In the genomic region with DNA sequence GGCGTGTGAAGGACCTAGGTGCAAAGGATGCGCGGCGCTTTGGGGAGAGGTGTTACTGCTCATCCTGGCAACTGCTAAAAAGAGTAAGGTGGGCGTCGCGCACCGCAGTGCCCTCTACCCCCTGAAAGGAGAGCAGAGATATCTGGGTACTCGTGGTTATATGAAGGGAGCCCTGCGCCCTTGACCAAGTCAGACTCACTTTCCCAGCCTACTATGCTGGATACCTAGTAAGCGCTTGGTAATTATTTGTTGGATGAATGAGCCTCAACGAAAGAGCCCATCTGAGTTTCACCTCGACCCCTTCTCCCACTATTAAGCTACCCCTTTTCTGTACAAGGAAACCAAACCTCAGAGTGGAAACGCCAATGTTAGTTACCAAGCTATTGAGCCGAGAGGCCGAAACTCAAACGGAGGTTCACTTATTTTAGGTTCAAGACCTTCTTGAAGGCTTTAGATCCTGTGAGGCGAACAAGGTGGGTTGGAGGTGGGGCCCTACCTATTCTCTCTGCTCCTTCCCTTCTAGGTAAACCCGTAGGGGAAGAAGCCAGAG, we compare ENCODE assay signal across 28 cellular contexts. TPM values are rescaled to one million over a fixed set of nuclear protein-coding genes. Genes with fewer than 3 reads are reported as not detected.
DNase-seq lines count a peak whose midpoint lies in the region; ATAC-seq, FAIRE-seq and TF ChIP-seq lines count a peak whose summit lies in the region.
"Had no signal": no experiment of that assay in that cellular context is flagged by ENCODE, and none has a peak within 500 bp of the region (broad histone marks: within the 10 kb centered on the region; RNA-seq: fewer than 3 reads in every experiment).

No MANE protein-coding gene starts in this region.

- peaks cover 25% of the 10 kb centered on the region; the same call in 1 of the 2 replicates for H3K23me2 ChIP-seq in H1 (ENCODE audit: low read depth, low read length)

- TF ChIP-seq CTCF in H1 (IDR thresholded peaks at IDR 0.05; ENCODE audit: control extremely low read depth in 1 of 3, insufficient read depth in 1 of 3, low read depth in 1 of 3, low read length in 3 of 3) (no peak), kidney (IDR thresholded peaks at IDR 0.05; ENCODE audit: borderline replicate concordance, extremely low read depth, insufficient read depth) (no peak)

- intact Hi-C loops in kidney (cut with DNase I): no loop called here

- TF ChIP-seq POLR2A in H1 (IDR thresholded peaks at IDR 0.05; ENCODE audit: control extremely low read depth in 1 of 2, low read depth in 2 of 2, low read length in 2 of 2): no peak

- TF ChIP-seq RAD21 in H1 (IDR thresholded peaks at IDR 0.05 in 1 of 2, conservative IDR thresholded peaks at IDR 0.05 in 1 of 2; ENCODE audit: low read depth in 2 of 2, low read length in 2 of 2): no peak

- WGBS in H1 (ENCODE audit: extremely low coverage in 1 of 2, insufficient coverage in 1 of 2, insufficient read length in 1 of 2, insufficient replicate concordance in 2 of 2, low coverage in 1 of 2, low lambda C conversion rate in 2 of 2, missing lambda C conversion rate in 1 of 2), 2 experiments: 5% methylated on average over 19 of the region's 19 CpGs; no CpG with 5 or more reads in 1 of the 2 experiments
- no CpG with 5 or more reads among the region's 19 CpGs for WGBS in mesendoderm (ENCODE audit: extremely low coverage, insufficient coverage, low lambda C conversion rate)

- H3K4me1 Mint-ChIP-seq in activated naive CD8-positive, alpha-beta T cell treated with anti-CD3 and anti-CD28 coated beads, Interleukin-2, amount 50 U/mL, for 24 hours: peaks cover 20% of the 10 kb centered on the region

- H3K27ac Mint-ChIP-seq in activated naive CD8-positive, alpha-beta T cell treated with anti-CD3 and anti-CD28 coated beads, Interleukin-2, amount 50 U/mL, for 24 hours: no peak overlapping the region
- H3K27ac Mint-ChIP-seq: activated CD4-positive, alpha-beta T cell treated with anti-CD3 and anti-CD28 coated beads, Interleukin-2, amount 10 ng/mL, durations not matched to agents 7 days and 5 days; activated T-helper 1 cell treated with anti-CD3 and anti-CD28 coated beads, Interleukin-12 subunit alpha, Interleukin-12 subunit beta, Interleukin-2, Interleukin-4 antibody, amounts not matched to agents 30 ng/mL and 10 ng/mL and 1 ng/mL, durations not matched to agents 14 hours and 24 hours and 36 hours; naive thymus-derived CD8-positive, alpha-beta T cell had no signal

- peaks cover 84% of the 10 kb centered on the region for H3K27me3 Mint-ChIP-seq in activated naive CD8-positive, alpha-beta T cell treated with anti-CD3 and anti-CD28 coated beads, Interleukin-2, amount 50 U/mL, for 24 hours

- H3K4me2 ChIP-seq in BLaER1 treated with 17β-estradiol and CSF1 and Interleukin-3, amounts not matched to agents 10 nM and 100 nM: peak overlapping the region; percentile 73 to 97 (median 92); a peak in 21 of 22 replicates
- H3K4me2 ChIP-seq in H1 (ENCODE audit: insufficient read depth in 1 of 2, low read depth in 2 of 2, low read length in 2 of 2): peak overlapping the region; percentile 80 to 87
- no peak overlapping the region for H3K4me2 ChIP-seq in mesendoderm (ENCODE audit: low read length)

- H4K91ac ChIP-seq in H1 (replicated peaks; ENCODE audit: insufficient read length, low read length): no peak overlapping the region

- H2BK5ac ChIP-seq in H1 (ENCODE audit: low read depth, low read length) (0 out of 2 replicates have a peak overlapping the region, but pooled peaks have one; percentile 52), mesendoderm (ENCODE audit: low read length) (no peak overlapping the region)

- H3K4me3 ChIP-seq in BLaER1 treated with 17β-estradiol and CSF1 and Interleukin-3, amounts not matched to agents 10 nM and 100 nM: peak overlapping the region in 7 of 10 experiments; percentile 1 to 61 (median 33); a peak in 9 of 20 replicates
- peak overlapping the region; percentile 33 for H3K4me3 ChIP-seq in H7 (ENCODE audit: insufficient read depth, low read depth, low read length)
- H3K4me3 ChIP-seq in H1 (ENCODE audit: extremely low read depth in 1 of 4, insufficient read depth in 2 of 4, low read depth in 3 of 4, low read length in 4 of 4): peak overlapping the region; percentile 8 to 59 (median 26); a peak in 6 of 8 replicates
- H3K4me3 ChIP-seq in mesendoderm (ENCODE audit: low read length): no peak overlapping the region
- H3K4me3 ChIP-seq in kidney (ENCODE audit: low read length in 2 of 2): no peak overlapping the region
- H3K4me3 ChIP-seq: SK-N-MC had no signal

- H2BK15ac ChIP-seq in H1 (ENCODE audit: low read length): peak overlapping the region; percentile 50; the same call in 1 of the 2 replicates
- H2BK15ac ChIP-seq in mesendoderm (replicated peaks; ENCODE audit: low read depth): no peak overlapping the region

- no peaks in the 10 kb centered on the region for H3K9me3 Mint-ChIP-seq in activated naive CD8-positive, alpha-beta T cell treated with anti-CD3 and anti-CD28 coated beads, Interleukin-2, amount 50 U/mL, for 24 hours
- H3K9me3 Mint-ChIP-seq: activated CD4-positive, alpha-beta T cell treated with anti-CD3 and anti-CD28 coated beads, Interleukin-2, amount 10 ng/mL, durations not matched to agents 7 days and 5 days; activated T-helper 1 cell treated with anti-CD3 and anti-CD28 coated beads, Interleukin-12 subunit alpha, Interleukin-12 subunit beta, Interleukin-2, Interleukin-4 antibody, amounts not matched to agents 30 ng/mL and 10 ng/mL and 1 ng/mL, durations not matched to agents 14 hours and 24 hours and 36 hours had no signal

- H3K18ac ChIP-seq in H1 (ENCODE audit: extremely low read depth, low read length): peak overlapping the region; percentile 44; the same call in 1 of the 2 replicates
- H3K18ac ChIP-seq in mesendoderm (ENCODE audit: low read length): no peak overlapping the region

- ATAC-seq in activated naive CD8-positive, alpha-beta T cell treated with anti-CD3 and anti-CD28 coated beads, Interleukin-2, amount 50 U/mL, for 24 hours: no peak
- ATAC-seq: right cardiac atrium had no signal

- peak overlapping the region; percentile 95 for H2BK12ac ChIP-seq in H1 (ENCODE audit: low read depth, low read length)

- no peaks in the 10 kb centered on the region for H3K79me2 ChIP-seq in H1 (ENCODE audit: control insufficient read depth in 1 of 2, insufficient read depth in 2 of 2, low read length in 2 of 2)
- H3K79me2 ChIP-seq in mesendoderm (ENCODE audit: control insufficient read depth, insufficient read depth, low read length): no peaks in the 10 kb centered on the region

- no peak overlapping the region for H2BK120ac ChIP-seq in H1 (replicated peaks; ENCODE audit: low read depth, low read length)
- no peak overlapping the region for H2BK120ac ChIP-seq in mesendoderm (ENCODE audit: low read depth, low read length)

- CTCF ChIA-PET in H1 (lab: Charles Lee; ENCODE audit: partially characterized antibody): interaction anchor here (0.8 to 4.6 kb wide), 5 partner anchors 10 to 96 kb away, joined by 3 to 26 read pairs (median 3); partner anchors contain the start of gene NDUFA8

- no peaks in the 10 kb centered on the region for H3K36me3 ChIP-seq in BLaER1 treated with 17β-estradiol and CSF1 and Interleukin-3, amounts not matched to agents 10 nM and 100 nM
- H3K36me3 ChIP-seq in H7 (replicated peaks; ENCODE audit: control insufficient read depth, insufficient read depth, low read length): no peaks in the 10 kb centered on the region
- no peaks in the 10 kb centered on the region; a peak in 1 of 8 replicates for H3K36me3 ChIP-seq in H1 (ENCODE audit: control insufficient read depth in 2 of 4, insufficient read depth in 4 of 4, low read length in 3 of 4)
- no peaks in the 10 kb centered on the region for H3K36me3 ChIP-seq in mesendoderm (ENCODE audit: control insufficient read depth, insufficient read depth, low read length)
- H3K36me3 ChIP-seq in kidney (ENCODE audit: control insufficient read depth in 1 of 2, insufficient read depth in 2 of 2, low read length in 2 of 2): no peaks in the 10 kb centered on the region
- H3K36me3 ChIP-seq: vagina had no signal

- H3K56ac ChIP-seq in H1 (replicated peaks; ENCODE audit: insufficient read length, low read depth, low read length) (no peak overlapping the region), mesendoderm (ENCODE audit: low read length) (no peak overlapping the region)

- H3K4me1 ChIP-seq in BLaER1 treated with 17β-estradiol and CSF1 and Interleukin-3, amounts not matched to agents 10 nM and 100 nM: peaks cover 46 to 68% (median 64%) of the 10 kb centered on the region in 10 experiments
- H3K4me1 ChIP-seq in H1 (replicated peaks in 1 of 4; ENCODE audit: control insufficient read depth in 3 of 4, insufficient read depth in 4 of 4, low read length in 3 of 4) (peaks cover 5 to 47% (median 35%) of the 10 kb centered on the region in 4 experiments), mesendoderm (ENCODE audit: control insufficient read depth, low read depth, low read length) (no peaks in the 10 kb centered on the region), kidney (ENCODE audit: control insufficient read depth in 1 of 2, insufficient read depth in 1 of 2, low read depth in 1 of 2, low read length in 2 of 2) (peaks cover 0 to 17% of the 10 kb centered on the region in 2 donors)

- 0 out of 2 replicates have a peak overlapping the region, but pooled peaks have one; percentile 18 for H2AK5ac ChIP-seq in H1 (ENCODE audit: low read depth, low read length)
- H2AK5ac ChIP-seq in mesendoderm (ENCODE audit: low read length): no peak overlapping the region

- peaks cover 55 to 84% (median 77%) of the 10 kb centered on the region in 11 experiments for H3K27me3 ChIP-seq in BLaER1 treated with 17β-estradiol and CSF1 and Interleukin-3, amounts not matched to agents 10 nM and 100 nM
- H3K27me3 ChIP-seq in H7 (ENCODE audit: control insufficient read depth, insufficient read depth, low read length) (peaks cover 99% of the 10 kb centered on the region), H1 (replicated peaks in 1 of 4; ENCODE audit: control insufficient read depth in 3 of 4, extremely low read depth in 1 of 4, insufficient read depth in 3 of 4, low read length in 3 of 4) (peaks cover 93 to 100% (median 99%) of the 10 kb centered on the region in 4 experiments), mesendoderm (ENCODE audit: insufficient read depth, low read length, poor library complexity) (peaks cover 91% of the 10 kb centered on the region)

- peak overlapping the region in 7 of 11 experiments; percentile 24 to 79 (median 75); a peak in 14 of 22 replicates for H3K27ac ChIP-seq in BLaER1 treated with 17β-estradiol and CSF1 and Interleukin-3, amounts not matched to agents 10 nM and 100 nM
- H3K27ac ChIP-seq in H1 (ENCODE audit: low read depth, low read length): no peak overlapping the region
- H3K27ac ChIP-seq in mesendoderm (ENCODE audit: low read depth, low read length): no peak overlapping the region
- H3K27ac ChIP-seq in kidney (ENCODE audit: low read depth in 2 of 2, low read length in 2 of 2): no peak overlapping the region
- H3K27ac ChIP-seq: HL-60, SK-N-MC, vagina, VCaP had no signal

- POLR2A ChIA-PET in H1 (lab: Charles Lee; ENCODE audit: partially characterized antibody): interaction anchor here (0.7 to 1.0 kb wide), 4 partner anchors 23 to 94 kb away, joined by 3 to 4 read pairs (median 3); no protein-coding TSS in a partner anchor

- peaks cover 0 to 20% (median 0%) of the 10 kb centered on the region in 11 experiments; a peak in 2 of 22 replicates for H4K20me1 ChIP-seq in BLaER1 treated with 17β-estradiol and CSF1 and Interleukin-3, amounts not matched to agents 10 nM and 100 nM
- H4K20me1 ChIP-seq in H1 (replicated peaks in 1 of 2; ENCODE audit: control insufficient read depth in 1 of 2, insufficient read depth in 2 of 2, low read length in 2 of 2): peaks cover 15 to 35% of the 10 kb centered on the region in 2 experiments

- no peak overlapping the region for H4K5ac ChIP-seq in H1 (ENCODE audit: insufficient read length, low read depth, low read length)
- no peak overlapping the region for H4K5ac ChIP-seq in mesendoderm (ENCODE audit: low read length)

- no peaks in the 10 kb centered on the region for H3K36me3 Mint-ChIP-seq in activated naive CD8-positive, alpha-beta T cell treated with anti-CD3 and anti-CD28 coated beads, Interleukin-2, amount 50 U/mL, for 24 hours (ENCODE audit: low read depth)
- H3K36me3 Mint-ChIP-seq: naive thymus-derived CD8-positive, alpha-beta T cell had no signal

- no peak overlapping the region for H3K14ac ChIP-seq in H1 (ENCODE audit: insufficient read length)

- no peak overlapping the region for H3K4me3 Mint-ChIP-seq in activated naive CD8-positive, alpha-beta T cell treated with anti-CD3 and anti-CD28 coated beads, Interleukin-2, amount 50 U/mL, for 24 hours
- H3K4me3 Mint-ChIP-seq: activated CD4-positive, alpha-beta T cell treated with anti-CD3 and anti-CD28 coated beads, Interleukin-2, amount 10 ng/mL, durations not matched to agents 7 days and 5 days had no signal

- H3K4ac ChIP-seq in H1 (replicated peaks; ENCODE audit: insufficient read length, low read depth, low read length) (no peak overlapping the region), mesendoderm (ENCODE audit: low read depth, low read length) (no peak overlapping the region)

- peak overlapping the region; percentile 89; the same call in 1 of the 2 replicates for H2BK20ac ChIP-seq in H1 (ENCODE audit: low read length)

- no peak for DNase-seq in H7
- no peak for DNase-seq in H1 (ENCODE audit: low read depth in 1 of 2, low spot score in 2 of 2)
- peak; percentile 13 for DNase-seq in mesendoderm
- no peak for DNase-seq in kidney
- no peak for DNase-seq in DMS114 treated with DMSO at 0.1 percent for 48 hours (lab: John Stamatoyannopoulos, UW; ENCODE audit: unreplicated experiment)
- DNase-seq in activated naive CD8-positive, alpha-beta T cell treated with anti-CD3 and anti-CD28 coated beads, Interleukin-2, amount 50 U/mL, for 24 hours: no peak
- DNase-seq in nucleus accumbens (lab: John Stamatoyannopoulos, UW): no peak
- DNase-seq: activated CD4-positive, alpha-beta T cell treated with anti-CD3 and anti-CD28 coated beads, Interleukin-2, amount 10 ng/mL, durations not matched to agents 7 days and 5 days; activated naive CD4-positive, alpha-beta T cell treated with anti-CD3 and anti-CD28 coated beads, Interleukin-2, amount 50 U/mL, for 16 hours; GOT3; IMR-90; midbrain; naive thymus-derived CD8-positive, alpha-beta T cell; NCI-H1105 treated with DMSO at 0.1 percent for 48 hours; NCI-H2081; NCI-H226; right cardiac atrium; RPMI8226; stimulated activated CD4-positive, alpha-beta T cell treated with anti-CD3 and anti-CD28 coated beads, Interleukin-4, amount 100 ng/mL, for 4 hours; stimulated activated naive CD4-positive, alpha-beta T cell had no signal

- H3K79me1 ChIP-seq in H1 (ENCODE audit: low read depth, low read length): no peaks in the 10 kb centered on the region
- H3K79me1 ChIP-seq in mesendoderm (ENCODE audit: low read length): no peaks in the 10 kb centered on the region

- H3K23ac ChIP-seq in H1 (ENCODE audit: insufficient read length) (no peak overlapping the region), mesendoderm (ENCODE audit: low read length) (no peak overlapping the region)

- no peak for FAIRE-seq in H1 (lab: Jason Lieb, UNC)
- FAIRE-seq in kidney (lab: Jason Lieb, UNC): no peak

- H3K9ac ChIP-seq in BLaER1 treated with 17β-estradiol and CSF1 and Interleukin-3, amounts not matched to agents 10 nM and 100 nM: peak overlapping the region in 9 of 11 experiments; percentile 28 to 64 (median 56); a peak in 15 of 22 replicates
- H3K9ac ChIP-seq in H1 (replicated peaks in 1 of 4; ENCODE audit: extremely low read depth in 1 of 4, low read depth in 3 of 4, low read length in 3 of 4): no peak overlapping the region
- no peak overlapping the region for H3K9ac ChIP-seq in mesendoderm (ENCODE audit: low read length)
- no peak overlapping the region for H3K9ac ChIP-seq in kidney (ENCODE audit: low read length in 2 of 2)

- no peak overlapping the region for H2AFZ ChIP-seq in H1 (ENCODE audit: low read length)

- H4K8ac ChIP-seq in H1 (ENCODE audit: extremely low read depth, insufficient read depth, low read length) (no peak overlapping the region), mesendoderm (ENCODE audit: low read depth, low read length) (no peak overlapping the region)

- TF ChIP-seq EP300 in H1 (IDR thresholded peaks at IDR 0.05; ENCODE audit: borderline replicate concordance in 1 of 2, low read depth in 2 of 2, low read length in 2 of 2): no peak

- peaks cover 0 to 14% (median 5%) of the 10 kb centered on the region in 11 experiments; a peak in 8 of 22 replicates for H3K9me3 ChIP-seq in BLaER1 treated with 17β-estradiol and CSF1 and Interleukin-3, amounts not matched to agents 10 nM and 100 nM (replicated peaks in 1 of 11)
- H3K9me3 ChIP-seq in H1 (ENCODE audit: insufficient read depth in 2 of 2, low read depth in 1 of 2, low read length in 1 of 2) (no peaks in the 10 kb centered on the region), kidney (ENCODE audit: control insufficient read depth in 1 of 2, low read length in 2 of 2) (no peaks in the 10 kb centered on the region)
- H3K9me3 ChIP-seq: vagina had no signal

RNA-seq across cellular contexts. Expression of gene LHX6, which starts 8.0 kb away (rescaled TPM):
- 5.2 and 5.9 TPM in 2 replicates for total RNA-seq in H7 (2014; rRNA removed; shearing (Covaris generic))
- 1.2 and 1.9 TPM in 2 replicates for total RNA-seq in H1 (2021; fragmentation: NEBNext Ultra II Directional; extraction: Animal tissue kit (Norgen Biotek cat#: 25700))
- polyA plus RNA-seq in H1 (2011; rRNA removed): 0.92 and 1.0 TPM in 2 replicates
- 0.96 TPM for polyA plus RNA-seq in H1 (2011; cell fraction: cytosol; rRNA removed)
- 1.3 TPM for polyA plus RNA-seq in H1 (2011; cell fraction: nucleus; rRNA removed)
- 0.47 to 1.5 TPM (median 0.91 TPM) in 4 replicates for polyA plus RNA-seq in H1 (2012, experiment 1 of 2)
- 0.52 TPM for polyA plus RNA-seq in H1 (2012, experiment 2 of 2)
- polyA plus RNA-seq in H1 (2013, experiment 1 of 2): 1.3 TPM
- polyA plus RNA-seq in H1 (2013, experiment 2 of 2): 1.4 TPM
- 0.63 and 0.88 TPM in 2 replicates for polyA minus RNA-seq in H1 (2011; rRNA and poly(A)+ RNA removed)
- 0.44 TPM for polyA minus RNA-seq in H1 (2011; cell fraction: cytosol; rRNA and poly(A)+ RNA removed)
- polyA minus RNA-seq in H1 (2011; cell fraction: nucleus; rRNA and poly(A)+ RNA removed): 1.4 TPM
- polyA plus RNA-seq in mesendoderm (2013, experiment 1 of 2): 0.55 TPM
- 0.88 TPM for polyA plus RNA-seq in mesendoderm (2013, experiment 2 of 2)
- 4.9 TPM for total RNA-seq in kidney
- polyA plus RNA-seq in kidney (ENCODE audit: insufficient read depth, low read depth, low replicate concordance): 0.82 TPM
- total RNA-seq: activated CD4-positive, alpha-beta T cell treated with anti-CD3 and anti-CD28 coated beads, Interleukin-2, amount 10 ng/mL, durations not matched to agents 7 days and 5 days; T-helper 2 cell treated with Interferon-gamma antibody and Interleukin-4, amounts not matched to agents 100 ng/mL and 5 ng/mL, for 36 hours had no signal
- polyA plus RNA-seq: AG04450 had no signal

RNA-seq across cellular contexts. Expression of gene RBM18, which starts 43.9 kb away (rescaled TPM):
- 5.6 and 13.0 TPM in 2 replicates for total RNA-seq in H7 (2014; rRNA removed; shearing (Covaris generic))
- total RNA-seq in H1 (2021; fragmentation: NEBNext Ultra II Directional; extraction: Animal tissue kit (Norgen Biotek cat#: 25700)): 14.3 and 15.0 TPM in 2 replicates
- polyA plus RNA-seq in H1 (2011; rRNA removed) (2.4 and 5.9 TPM in 2 replicates), kidney (ENCODE audit: insufficient read depth, low read depth, low replicate concordance) (17.5 TPM)
- 8.2 TPM for polyA plus RNA-seq in H1 (2011; cell fraction: cytosol; rRNA removed)
- polyA plus RNA-seq in H1 (2011; cell fraction: nucleus; rRNA removed): 2.8 TPM
- 9.9 to 17.1 TPM (median 12.0 TPM) in 4 replicates for polyA plus RNA-seq in H1 (2012, experiment 1 of 2)
- polyA plus RNA-seq in H1 (2012, experiment 2 of 2): 1.6 TPM
- polyA plus RNA-seq in H1 (2013, experiment 1 of 2): 7.6 TPM
- 8.4 TPM for polyA plus RNA-seq in H1 (2013, experiment 2 of 2)
- 10.6 and 12.3 TPM in 2 replicates for polyA minus RNA-seq in H1 (2011; rRNA and poly(A)+ RNA removed)
- polyA minus RNA-seq in H1 (2011; cell fraction: cytosol; rRNA and poly(A)+ RNA removed): 4.3 TPM
- polyA minus RNA-seq in H1 (2011; cell fraction: nucleus; rRNA and poly(A)+ RNA removed): 4.4 TPM
- 12.4 TPM for polyA plus RNA-seq in mesendoderm (2013, experiment 1 of 2)
- polyA plus RNA-seq in mesendoderm (2013, experiment 2 of 2): 12.2 TPM
- 18.5 TPM for total RNA-seq in kidney

RNA-seq across cellular contexts. Expression of gene MRRF, which starts 43.9 kb away (rescaled TPM):
- 26.2 and 36.2 TPM in 2 replicates for total RNA-seq in H7 (2014; rRNA removed; shearing (Covaris generic))
- total RNA-seq in H1 (2021; fragmentation: NEBNext Ultra II Directional; extraction: Animal tissue kit (Norgen Biotek cat#: 25700)): 42.2 and 47.8 TPM in 2 replicates
- 16.7 and 29.4 TPM in 2 replicates for polyA plus RNA-seq in H1 (2011; rRNA removed)
- polyA plus RNA-seq in H1 (2011; cell fraction: cytosol; rRNA removed): 34.9 TPM
- polyA plus RNA-seq in H1 (2011; cell fraction: nucleus; rRNA removed): 35.9 TPM
- polyA plus RNA-seq in H1 (2012, experiment 1 of 2): 33.0 to 43.0 TPM (median 39.6 TPM) in 4 replicates
- polyA plus RNA-seq in H1 (2012, experiment 2 of 2): 8.0 TPM
- 41.6 TPM for polyA plus RNA-seq in H1 (2013, experiment 1 of 2)
- 37.7 TPM for polyA plus RNA-seq in H1 (2013, experiment 2 of 2)
- polyA minus RNA-seq in H1 (2011; rRNA and poly(A)+ RNA removed): 52.5 and 65.8 TPM in 2 replicates
- 20.6 TPM for polyA minus RNA-seq in H1 (2011; cell fraction: cytosol; rRNA and poly(A)+ RNA removed)
- 51.0 TPM for polyA minus RNA-seq in H1 (2011; cell fraction: nucleus; rRNA and poly(A)+ RNA removed)
- polyA plus RNA-seq in mesendoderm (2013, experiment 1 of 2): 40.9 TPM
- polyA plus RNA-seq in mesendoderm (2013, experiment 2 of 2): 41.5 TPM
- total RNA-seq in kidney: 44.9 TPM
- polyA plus RNA-seq in kidney (ENCODE audit: insufficient read depth, low read depth, low replicate concordance): 38.8 TPM

Comparison
In these comparisons a context has a peak if more than half of its experiments do, and no peak if none do; other contexts are left out.
1. H3K27ac ChIP-seq: peak in BLaER1 treated with 17β-estradiol and CSF1 and Interleukin-3, amounts not matched to agents 10 nM and 100 nM (7 of 11); none in H1 (single experiment), mesendoderm (single experiment) and kidney (0 of 2).
2. H3K4me3 ChIP-seq: peak in BLaER1 treated with 17β-estradiol and CSF1 and Interleukin-3, amounts not matched to agents 10 nM and 100 nM (7 of 10), H7 (single experiment) and H1 (4 of 4); none in mesendoderm (single experiment) and kidney (0 of 2).
3. H3K9ac ChIP-seq: peak in BLaER1 treated with 17β-estradiol and CSF1 and Interleukin-3, amounts not matched to agents 10 nM and 100 nM (9 of 11); none in H1 (0 of 4), mesendoderm (single experiment) and kidney (0 of 2).